Comparison of ENCODE assay signal across 2 cellular contexts in genomic region chr17:35938492-35938891, GRCh38.
A peak's percentile ranks its signal among the peaks of the same experiment; 100 is the strongest.
TF ChIP-seq lines count a peak whose summit lies in the region.

No MANE protein-coding gene starts in this region.

TF ChIP-seq in HEK293, 187 proteins besides CTCF, POLR2A, EP300 and RAD21:
- peak; percentile 75 for TF ChIP-seq PRDM10 (tag by site-specific recombination; IDR thresholded peaks at IDR 0.05)

TF ChIP-seq in K562, 482 proteins besides CTCF, POLR2A, EP300 and RAD21:
- peak; percentile 67 for TF ChIP-seq PRDM10 (IDR thresholded peaks at IDR 0.05; ENCODE audit: partially characterized antibody)
